17 cellular contexts compared by ENCODE assay signal in genomic region chr11:15714641-15715399, GRCh38.
DNase-seq lines count a peak whose midpoint lies in the region; ATAC-seq and TF ChIP-seq lines count a peak whose summit lies in the region.
"Had no signal": no experiment of that assay in that cellular context is flagged by ENCODE, and none has a peak within 500 bp of the region (broad histone marks: within the 10 kb centered on the region; RNA-seq: fewer than 3 reads in every experiment).

No MANE protein-coding gene starts in this region.

- no peaks in the 10 kb centered on the region for H3K9me3 ChIP-seq in transverse colon
- H3K9me3 ChIP-seq in ascending aorta = no peaks in the 10 kb centered on the region
- H3K9me3 ChIP-seq: BE2C, suprapubic skin had no signal

- no peak for TF ChIP-seq EP300 in transverse colon (IDR thresholded peaks at IDR 0.05; ENCODE audit: low read depth)

- ATAC-seq in HG02885 (IDR thresholded peaks at IDR 0.05; ENCODE audit: poor library complexity, unreplicated experiment) = no peak

- H3K4me1 ChIP-seq in transverse colon = no peaks in the 10 kb centered on the region
- no peaks in the 10 kb centered on the region for H3K4me1 ChIP-seq in ascending aorta
- H3K4me1 ChIP-seq: BE2C, suprapubic skin had no signal

- TF ChIP-seq CTCF in transverse colon (IDR thresholded peaks at IDR 0.05) = no peak
- no peak for TF ChIP-seq CTCF in ascending aorta (IDR thresholded peaks at IDR 0.05)

- no peak for TF ChIP-seq POLR2A in transverse colon (IDR thresholded peaks at IDR 0.05)

- H3K27ac ChIP-seq in transverse colon (no peak overlapping the region), ascending aorta (no peak overlapping the region)
- H3K27ac ChIP-seq: suprapubic skin had no signal

- DNase-seq in COLO668 (lab: John Stamatoyannopoulos, UW; ENCODE audit: unreplicated experiment) (peak; percentile 79), NCI-H1436 (lab: John Stamatoyannopoulos, UW) (peak; percentile 83), NCI-H510A (lab: John Stamatoyannopoulos, UW) (peak; percentile 75), foreskin melanocyte (peak; percentile 82), transverse colon (no peak), ascending aorta (ENCODE audit: low spot score in 2 of 2) (no peak)
- DNase-seq in activated CD4-positive, alpha-beta T cell treated with anti-CD3 and anti-CD28 coated beads for 48 hours = no peak
- DNase-seq: 8988T; activated CD4-positive, alpha-beta T cell treated with anti-CD3 and anti-CD28 coated beads, Interleukin-2, amount 50 U/mL, for 48 hours; activated naive CD4-positive, alpha-beta T cell treated with anti-CD3 and anti-CD28 coated beads, Interleukin-2, amount 10 ng/mL, durations not matched to agents 7 days and 5 days; activated T-cell treated with anti-CD3 and anti-CD28 coated beads, Interleukin-2, amount 50 U/mL, for 1 hour; BE2C; kidney; NCI-H1930; stimulated activated CD8-positive, alpha-beta memory T cell treated with anti-CD3 and anti-CD28 coated beads, Interleukin-4, amount 100 ng/mL, for 48 hours had no signal

- H3K27me3 ChIP-seq in transverse colon (no peaks in the 10 kb centered on the region), ascending aorta (no peaks in the 10 kb centered on the region)
- H3K27me3 ChIP-seq: BE2C had no signal

- H3K36me3 ChIP-seq in transverse colon = no peaks in the 10 kb centered on the region
- no peaks in the 10 kb centered on the region for H3K36me3 ChIP-seq in ascending aorta
- H3K36me3 ChIP-seq: BE2C, suprapubic skin had no signal

- intact Hi-C loops in transverse colon (cut with DNase I; ENCODE audit: low total_unique reads) (no loop called here), ascending aorta (cut with DNase I) (no loop called here)

- 60 to 73% methylated on average over 4 to 6 of the region's 6 CpGs for WGBS in transverse colon (ENCODE audit: low coverage in 1 of 2), 2 donors

- in situ Hi-C loops in transverse colon (cut with MboI; ENCODE audit: low pct_ligation_motif_present in 1 of 4, low pct_unique_long_range_greater_than_20kb in 1 of 4, low sequenced_read_pairs in 3 of 4) = no loop called here

- H3K4me3 ChIP-seq in transverse colon = no peak overlapping the region
- H3K4me3 ChIP-seq in ascending aorta = no peak overlapping the region
- H3K4me3 ChIP-seq: suprapubic skin had no signal

Comparison
In these comparisons a context has a peak if more than half of its experiments do, and no peak if none do; other contexts are left out.
1. DNase-seq: peak in COLO668 (single experiment), NCI-H1436 (single experiment), NCI-H510A (single experiment) and foreskin melanocyte (single experiment); none in activated CD4-positive, alpha-beta T cell treated with anti-CD3 and anti-CD28 coated beads for 48 hours (single experiment), transverse colon (single experiment) and ascending aorta (0 of 2).